ENCODE assay signal across 17 cellular contexts in genomic region chr6:30862156-30862875, GRCh38. TPM values are rescaled to one million over a fixed set of nuclear protein-coding genes. Genes with fewer than 3 reads are reported as not detected.
DNase-seq lines count a peak whose midpoint lies in the region; ATAC-seq and TF ChIP-seq lines count a peak whose summit lies in the region.
"Had no signal": no experiment of that assay in that cellular context is flagged by ENCODE, and none has a peak within 500 bp of the region (broad histone marks: within the 10 kb centered on the region; RNA-seq: fewer than 3 reads in every experiment).

No MANE protein-coding gene starts in this region.

- H3K4me3 ChIP-seq in BLaER1 (no peak overlapping the region), fibroblast of villous mesenchyme (ENCODE audit: low read depth, low read length) (no peak overlapping the region), neural progenitor cell (no peak overlapping the region)

- H3K27me3 Mint-ChIP-seq in neural progenitor cell (ENCODE audit: insufficient read depth, low read depth): peaks cover 10% of the 10 kb centered on the region
- H3K27me3 Mint-ChIP-seq in activated naive CD8-positive, alpha-beta T cell treated with anti-CD3 and anti-CD28 coated beads, Interleukin-2, amount 50 U/mL, for 24 hours: no peaks in the 10 kb centered on the region

- peaks cover 53% of the 10 kb centered on the region for H3K9me3 ChIP-seq in BLaER1
- no peaks in the 10 kb centered on the region for H3K9me3 ChIP-seq in neural progenitor cell (ENCODE audit: low read depth)

- H3K9ac ChIP-seq in BLaER1: no peak overlapping the region
- no peak overlapping the region for H3K9ac ChIP-seq in neural progenitor cell

- H3K4me1 Mint-ChIP-seq in neural progenitor cell: peaks cover 10% of the 10 kb centered on the region
- H3K4me1 Mint-ChIP-seq in activated naive CD8-positive, alpha-beta T cell treated with anti-CD3 and anti-CD28 coated beads, Interleukin-2, amount 50 U/mL, for 24 hours: peaks cover 27% of the 10 kb centered on the region
- H3K4me1 Mint-ChIP-seq: CD8-positive, alpha-beta memory T cell had no signal

- H3K36me3 ChIP-seq in BLaER1: peaks cover 9% of the 10 kb centered on the region; the same call in 1 of the 2 replicates
- H3K36me3 ChIP-seq in neural progenitor cell: no peaks in the 10 kb centered on the region

- H3K27ac Mint-ChIP-seq in neural progenitor cell: peak overlapping the region; percentile 16
- H3K27ac Mint-ChIP-seq in activated naive CD8-positive, alpha-beta T cell treated with anti-CD3 and anti-CD28 coated beads, Interleukin-2, amount 50 U/mL, for 24 hours: no peak overlapping the region
- H3K27ac Mint-ChIP-seq: B cell had no signal

- no peak for ATAC-seq in GM21381 (IDR thresholded peaks at IDR 0.05; ENCODE audit: unreplicated experiment)
- ATAC-seq in activated naive CD8-positive, alpha-beta T cell treated with anti-CD3 and anti-CD28 coated beads, Interleukin-2, amount 50 U/mL, for 24 hours: no peak

- H3K4me3 Mint-ChIP-seq in neural progenitor cell: no peak overlapping the region
- no peak overlapping the region for H3K4me3 Mint-ChIP-seq in activated naive CD8-positive, alpha-beta T cell treated with anti-CD3 and anti-CD28 coated beads, Interleukin-2, amount 50 U/mL, for 24 hours
- H3K4me3 Mint-ChIP-seq: B cell; CD8-positive, alpha-beta memory T cell had no signal

- H4K20me1 ChIP-seq in BLaER1 (no peaks in the 10 kb centered on the region), neural progenitor cell (ENCODE audit: low read depth) (no peaks in the 10 kb centered on the region)

- H3K4me2 ChIP-seq in BLaER1 (peak overlapping the region; percentile 35; the same call in 1 of the 2 replicates), neural progenitor cell (no peak overlapping the region)

- H2AFZ ChIP-seq in neural progenitor cell (replicated peaks): no peak overlapping the region

- peak; percentile 41 for DNase-seq in RPMI7951 (ENCODE audit: low read depth)
- DNase-seq in fibroblast of villous mesenchyme (ENCODE audit: low read depth): peak; percentile 64
- no peak for DNase-seq in neural progenitor cell (ENCODE audit: low spot score)
- DNase-seq in activated CD4-positive, alpha-beta T cell treated with anti-CD3 and anti-CD28 coated beads for 1 hour: no peak
- no peak for DNase-seq in NCI-H146 treated with DMSO at 0.1 percent for 48 hours (lab: John Stamatoyannopoulos, UW; ENCODE audit: unreplicated experiment)
- DNase-seq in activated naive CD8-positive, alpha-beta T cell treated with anti-CD3 and anti-CD28 coated beads, Interleukin-2, amount 50 U/mL, for 24 hours: no peak
- DNase-seq: CD8-positive, alpha-beta memory T cell; DND-41; GF-D8; Kasumi-1; NCI-H1417; NCI-H2081; NCI-H510A treated with DMSO at 0.1 percent for 48 hours; SIG-M5 had no signal

- TF ChIP-seq CTCF in fibroblast of villous mesenchyme (IDR thresholded peaks at IDR 0.05; ENCODE audit: insufficient read depth, low read depth, low read length) (no peak), neural progenitor cell (IDR thresholded peaks at IDR 0.05) (no peak)

- H3K9me3 Mint-ChIP-seq in neural progenitor cell: peaks cover 32% of the 10 kb centered on the region
- peaks cover 19% of the 10 kb centered on the region for H3K9me3 Mint-ChIP-seq in activated naive CD8-positive, alpha-beta T cell treated with anti-CD3 and anti-CD28 coated beads, Interleukin-2, amount 50 U/mL, for 24 hours

- no peaks in the 10 kb centered on the region for H3K79me2 ChIP-seq in neural progenitor cell (ENCODE audit: low read depth)

- H3K4me1 ChIP-seq in BLaER1 (peaks cover 30% of the 10 kb centered on the region), neural progenitor cell (peaks cover 5% of the 10 kb centered on the region)

- H3K27me3 ChIP-seq in BLaER1: no peaks in the 10 kb centered on the region
- H3K27me3 ChIP-seq in neural progenitor cell: no peaks in the 10 kb centered on the region

- H3K27ac ChIP-seq in BLaER1 (no peak overlapping the region), neural progenitor cell (no peak overlapping the region)

- no peaks in the 10 kb centered on the region for H3F3A ChIP-seq in neural progenitor cell (ENCODE audit: low read depth)

- peaks cover 6% of the 10 kb centered on the region for H3K36me3 Mint-ChIP-seq in neural progenitor cell
- H3K36me3 Mint-ChIP-seq in activated naive CD8-positive, alpha-beta T cell treated with anti-CD3 and anti-CD28 coated beads, Interleukin-2, amount 50 U/mL, for 24 hours (ENCODE audit: low read depth): peaks cover 13% of the 10 kb centered on the region

RNA-seq across cellular contexts. Expression of gene DDR1, which starts 22.0 kb away (rescaled TPM):
- total RNA-seq in RPMI7951 (2014; rRNA removed; shearing (Covaris generic)): 12.0 and 16.6 TPM in 2 replicates
- total RNA-seq in fibroblast of villous mesenchyme: 19.3 and 32.4 TPM in 2 replicates
- total RNA-seq in neural progenitor cell (ENCODE audit: low replicate concordance): 85.3 and 234 TPM in 2 replicates

RNA-seq across cellular contexts. Expression of gene GTF2H4, which starts 45.7 kb away (rescaled TPM):
- 12.4 and 14.6 TPM in 2 replicates for total RNA-seq in RPMI7951 (2014; rRNA removed; shearing (Covaris generic))
- 9.3 and 14.7 TPM in 2 replicates for total RNA-seq in fibroblast of villous mesenchyme
- total RNA-seq in neural progenitor cell (ENCODE audit: low replicate concordance): 29.2 and 50.0 TPM in 2 replicates

RNA-seq across cellular contexts. Expression of gene VARS2, which starts 51.7 kb away (rescaled TPM):
- total RNA-seq in RPMI7951 (2014; rRNA removed; shearing (Covaris generic)): 9.5 and 9.6 TPM in 2 replicates
- total RNA-seq in fibroblast of villous mesenchyme: 15.1 and 17.3 TPM in 2 replicates
- 21.5 and 64.6 TPM in 2 replicates for total RNA-seq in neural progenitor cell (ENCODE audit: low replicate concordance)

Comparison
In these comparisons a context has a peak if more than half of its experiments do, and no peak if none do; other contexts are left out.
1. DNase-seq: peak in RPMI7951 (single experiment) and fibroblast of villous mesenchyme (single experiment); none in neural progenitor cell (single experiment), activated CD4-positive, alpha-beta T cell treated with anti-CD3 and anti-CD28 coated beads for 1 hour (single experiment), NCI-H146 treated with DMSO at 0.1 percent for 48 hours (single experiment) and activated naive CD8-positive, alpha-beta T cell treated with anti-CD3 and anti-CD28 coated beads, Interleukin-2, amount 50 U/mL, for 24 hours (single experiment).